In genomic region chr16:7839568-7839967, GRCh38 we compare ENCODE assay signal across 24 cellular contexts.
DNase-seq lines count a peak whose midpoint lies in the region; ATAC-seq, FAIRE-seq and TF ChIP-seq lines count a peak whose summit lies in the region.
"Had no signal": no experiment of that assay in that cellular context is flagged by ENCODE, and none has a peak within 500 bp of the region (broad histone marks: within the 10 kb centered on the region; RNA-seq: fewer than 3 reads in every experiment).

No MANE protein-coding gene starts in this region.

- no peaks in the 10 kb centered on the region for H3K36me3 Mint-ChIP-seq in endodermal cell (ENCODE audit: low read depth)
- H3K36me3 Mint-ChIP-seq: CD14-positive monocyte, IgD-negative memory B cell had no signal

- CTCF ChIA-PET in A549 (lab: Yijun Ruan, JAX) = interaction anchor here (0.6 kb wide), 1 partner anchor 896 kb away, joined by 4 read pairs; no protein-coding TSS in a partner anchor

- H3K27ac ChIP-seq in A549 = no peak overlapping the region
- H3K27ac ChIP-seq in endodermal cell (ENCODE audit: low read depth, low read length) = no peak overlapping the region
- H3K27ac ChIP-seq: GM23248 had no signal

- WGBS in A549 (ENCODE audit: missing lambda C conversion rate) = 5% methylated on average over 4 of the region's 4 CpGs
- WGBS in endodermal cell (ENCODE audit: insufficient coverage in 1 of 2, insufficient read length in 1 of 2), 2 experiments = 76 to 100% methylated on average over 2 to 4 of the region's 4 CpGs

- peaks cover 96% of the 10 kb centered on the region for H3K27me3 ChIP-seq in endodermal cell (ENCODE audit: control insufficient read depth, insufficient read depth, low read length, poor library complexity, severe bottlenecking)

- H3K4me3 ChIP-seq in A549 (no peak overlapping the region), endodermal cell (ENCODE audit: low read length) (no peak overlapping the region)
- H3K4me3 ChIP-seq: GM23248 had no signal

- no peak for FAIRE-seq in A549 (lab: Jason Lieb, UNC)
- FAIRE-seq: A204.1, GM12891, GM18507 had no signal

- no peak for TF ChIP-seq RAD21 in A549 (conservative IDR thresholded peaks at IDR 0.05 in 1 of 2, IDR thresholded peaks at IDR 0.05 in 1 of 2)

- H3K9me3 ChIP-seq in A549 (no peaks in the 10 kb centered on the region), endodermal cell (ENCODE audit: control insufficient read depth, low read length) (no peaks in the 10 kb centered on the region)

- no peaks in the 10 kb centered on the region for H3K36me3 ChIP-seq in endodermal cell (ENCODE audit: control insufficient read depth, insufficient read depth, low read length)

- no peak for TF ChIP-seq EP300 in A549 (IDR thresholded peaks at IDR 0.05)

- H3K9ac ChIP-seq in endodermal cell (ENCODE audit: extremely low read depth, low read length, poor library complexity, severe bottlenecking) = no peak overlapping the region
- H3K9ac ChIP-seq: GM23248 had no signal

- no peak for ATAC-seq in A549
- no peak for ATAC-seq in HG03039 (IDR thresholded peaks at IDR 0.05; ENCODE audit: unreplicated experiment)
- ATAC-seq in GM18505 (IDR thresholded peaks at IDR 0.05; ENCODE audit: unreplicated experiment) = no peak
- ATAC-seq: HCT116 had no signal

- H3K27ac Mint-ChIP-seq in endodermal cell = no peak overlapping the region
- H3K27ac Mint-ChIP-seq: B cell, CD14-positive monocyte, IgD-negative memory B cell had no signal

- no peak for TF ChIP-seq POLR2A in A549 (IDR thresholded peaks at IDR 0.05; ENCODE audit: low read length)
- TF ChIP-seq POLR2A in GM18505 (IDR thresholded peaks at IDR 0.05; ENCODE audit: borderline replicate concordance, extremely low read depth, insufficient read depth, insufficient read length) = no peak

- H3K4me2 ChIP-seq in A549 = no peak overlapping the region

- H3K4me1 ChIP-seq in A549 (no peaks in the 10 kb centered on the region), endodermal cell (ENCODE audit: control insufficient read depth, insufficient read depth, low read length) (no peaks in the 10 kb centered on the region)

- no peak overlapping the region for H3K4me3 Mint-ChIP-seq in endodermal cell
- H3K4me3 Mint-ChIP-seq: B cell, CD14-positive monocyte, IgD-negative memory B cell had no signal

- H3K27me3 Mint-ChIP-seq in endodermal cell (ENCODE audit: insufficient read depth) = peaks cover 84% of the 10 kb centered on the region
- H3K27me3 Mint-ChIP-seq: B cell, IgD-negative memory B cell had no signal

- POLR2A ChIA-PET in A549 (lab: Yijun Ruan, JAX) = no interaction called here

- DNase-seq in A549 (ENCODE audit: low read depth in 1 of 2, low spot score in 1 of 2) (no peak), M059J (ENCODE audit: low read depth) (peak; percentile 1), endodermal cell (peak; percentile 63), myocyte (ENCODE audit: low read depth) (peak; percentile 2), OCI-M1 (lab: John Stamatoyannopoulos, UW) (no peak), NCI-H1092 treated with DMSO at 0.1 percent for 48 hours (lab: John Stamatoyannopoulos, UW) (no peak)
- DNase-seq: GM23248, MM.1S, NCI-H1048, NCI-H146, NCI-H2029, NCI-H226, NCI-H510A treated with DMSO at 0.1 percent for 48 hours, NCI-H774, Right ventricle myocardium superior had no signal

- TF ChIP-seq CTCF in A549 (IDR thresholded peaks at IDR 0.05) = no peak
- no peak for TF ChIP-seq CTCF in endodermal cell (conservative IDR thresholded peaks at IDR 0.05)

- H3K9me3 Mint-ChIP-seq in endodermal cell = no peaks in the 10 kb centered on the region

- peaks cover 14% of the 10 kb centered on the region for H3K4me1 Mint-ChIP-seq in endodermal cell
- H3K4me1 Mint-ChIP-seq: B cell, CD14-positive monocyte, IgD-negative memory B cell had no signal

TF ChIP-seq in A549, 52 proteins besides CTCF, POLR2A, EP300 and RAD21:
- TF ChIP-seq FOXS1 (CRISPR knock-in tag; IDR thresholded peaks at IDR 0.05) (no peak), REST (IDR thresholded peaks at IDR 0.05) (0 out of 2 replicates have a peak, but pooled peaks have one; percentile 17)

Comparison
In these comparisons a context has a peak if more than half of its experiments do, and no peak if none do; other contexts are left out.
1. DNase-seq: peak in M059J (single experiment), endodermal cell (single experiment) and myocyte (single experiment); none in A549 (0 of 2), OCI-M1 (single experiment) and NCI-H1092 treated with DMSO at 0.1 percent for 48 hours (single experiment).